In the genomic region with DNA sequence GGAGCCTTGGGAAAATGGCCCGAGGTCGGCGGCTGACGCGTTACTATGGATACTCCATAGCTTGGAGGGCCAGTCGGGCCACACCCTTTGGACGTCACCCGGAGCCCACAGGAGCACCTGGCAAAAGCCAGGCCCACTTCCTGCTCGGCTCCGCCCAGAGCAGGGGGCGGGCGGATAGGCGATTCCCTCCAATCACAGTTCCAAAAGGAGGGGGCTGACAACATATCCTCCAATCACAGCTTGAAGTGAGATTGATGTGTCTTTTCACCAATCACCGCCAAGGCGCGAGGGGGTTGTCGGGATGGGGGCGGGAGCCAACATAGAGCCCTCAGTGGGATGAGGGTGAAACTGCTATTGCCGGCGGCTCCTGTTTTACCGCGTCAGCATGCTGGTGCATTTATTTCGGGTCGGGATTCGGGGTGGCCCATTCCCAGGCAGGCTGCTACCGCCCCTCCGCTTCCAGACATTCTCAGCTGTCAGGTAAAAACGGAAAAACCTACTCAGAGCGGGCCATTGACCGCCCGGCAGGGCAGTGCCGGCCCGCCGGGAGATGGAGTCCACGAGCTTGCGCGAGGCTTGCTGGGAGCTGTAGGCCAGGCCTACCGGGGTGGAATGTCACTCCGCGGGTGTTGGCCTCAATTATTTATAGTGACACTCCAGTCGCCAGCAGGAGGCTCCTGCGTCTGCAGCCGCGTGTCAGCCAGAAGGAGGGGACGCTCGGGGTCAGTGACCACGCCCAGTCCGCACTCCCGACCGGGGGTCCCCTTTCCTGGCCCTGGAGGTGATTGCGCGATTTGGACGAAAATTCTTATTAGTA, we compare ENCODE assay signal across 8 cellular contexts. TPM values are rescaled to one million over a fixed set of nuclear protein-coding genes. Genes with fewer than 3 reads are reported as not detected.
A peak's percentile ranks its signal among the peaks of the same experiment; 100 is the strongest.
DNase-seq lines count a peak whose midpoint lies in the region; ATAC-seq lines count a peak whose summit lies in the region.

ABCB8 (plus strand) TSS at position 320 of the 817 bp plus-strand sequence; CDS start at position 386, 66 bp downstream.

- peak; percentile 90 to 93 for ATAC-seq in CD4-positive, CD25-positive, alpha-beta regulatory T cell (ENCODE audit: low read depth in 2 of 2)
- ATAC-seq in GM19395 (IDR thresholded peaks at IDR 0.05; ENCODE audit: unreplicated experiment) (peak; percentile 95), HG03565 (IDR thresholded peaks at IDR 0.05; ENCODE audit: unreplicated experiment) (peak; percentile 96), left lobe of liver (peak; percentile 93)

- H3K36me3 ChIP-seq in CD4-positive, CD25-positive, alpha-beta regulatory T cell (ENCODE audit: control insufficient read depth, insufficient read depth, low read length) = peaks cover 13% of the 10 kb centered on the region

- H3K4me3 Mint-ChIP-seq in CD4-positive, CD25-positive, alpha-beta regulatory T cell = peak within 1 kb of the TSS; percentile 91 to 96 (median 94)

- peaks cover 8 to 39% (median 23%) of the 10 kb centered on the region in 4 donors for H3K4me1 Mint-ChIP-seq in CD4-positive, CD25-positive, alpha-beta regulatory T cell

- H3K9me3 Mint-ChIP-seq in CD4-positive, CD25-positive, alpha-beta regulatory T cell = no peaks in the 10 kb centered on the region

- peaks cover 17% of the 10 kb centered on the region for H3K27me3 Mint-ChIP-seq in CD4-positive, CD25-positive, alpha-beta regulatory T cell

- H3K36me3 Mint-ChIP-seq in CD4-positive, CD25-positive, alpha-beta regulatory T cell = peaks cover 6% of the 10 kb centered on the region

- peak within 1 kb of the TSS; percentile 98 to 99 (median 99) for H3K27ac Mint-ChIP-seq in CD4-positive, CD25-positive, alpha-beta regulatory T cell

- peak; percentile 97 to 99 (median 99) for DNase-seq in CD4-positive, CD25-positive, alpha-beta regulatory T cell
- DNase-seq in NCI-H748 treated with DMSO at 0.1 percent for 48 hours (lab: John Stamatoyannopoulos, UW) (peak; percentile 96), dedifferentiated amniotic fluid mesenchymal stem cell (ENCODE audit: extremely low spot score) (peak; percentile 99), left lobe of liver (ENCODE audit: low spot score) (peak; percentile 99)
- peak; percentile 92 to 99 for DNase-seq in activated CD4-positive, alpha-beta T cell treated with anti-CD3 and anti-CD28 coated beads, Interleukin-2, amount 50 U/mL, for 24 hours (ENCODE audit: low read depth in 1 of 2, low spot score in 1 of 2)
- peak; percentile 98 for DNase-seq in stimulated activated CD4-positive, alpha-beta T cell treated with anti-CD3 and anti-CD28 coated beads, Interleukin-2, amount 100 ng/mL, for 4 hours (ENCODE audit: low read depth)

- H3K4me3 ChIP-seq in CD4-positive, CD25-positive, alpha-beta regulatory T cell (ENCODE audit: low read depth, low read length) = peak within 1 kb of the TSS; percentile 78

- peaks cover 10% of the 10 kb centered on the region for H3K4me1 ChIP-seq in CD4-positive, CD25-positive, alpha-beta regulatory T cell (ENCODE audit: control insufficient read depth, insufficient read depth, low read length, poor library complexity, severe bottlenecking)

- H3K9me3 ChIP-seq in CD4-positive, CD25-positive, alpha-beta regulatory T cell (ENCODE audit: control insufficient read depth in 2 of 2, low read length in 2 of 2) = no peaks in the 10 kb centered on the region

- no peaks in the 10 kb centered on the region for H3K27me3 ChIP-seq in CD4-positive, CD25-positive, alpha-beta regulatory T cell (ENCODE audit: control insufficient read depth, insufficient read depth, low read length)

- H3K27ac ChIP-seq in CD4-positive, CD25-positive, alpha-beta regulatory T cell (ENCODE audit: insufficient read depth, low read length, poor library complexity, severe bottlenecking) = peak within 1 kb of the TSS; percentile 87

RNA-seq across cellular contexts. Expression of gene ABCB8, which starts in this region (rescaled TPM):
- 61.4 TPM for total RNA-seq in CD4-positive, CD25-positive, alpha-beta regulatory T cell
- 10 to 100 TPM; 16.9 to 20.6 (median 18.6) TPM for polyA plus RNA-seq in CD4-positive, CD25-positive, alpha-beta regulatory T cell
- 29.1 TPM for total RNA-seq in left lobe of liver

Comparison
In these comparisons a context has a peak if more than half of its experiments do, and no peak if none do; other contexts are left out.
1. Peak in every context shown above with its lines: DNase-seq, ATAC-seq, H3K4me3 ChIP-seq and H3K27ac ChIP-seq.